Comparison of ENCODE assay signal across 8 cellular contexts in the genomic region with DNA sequence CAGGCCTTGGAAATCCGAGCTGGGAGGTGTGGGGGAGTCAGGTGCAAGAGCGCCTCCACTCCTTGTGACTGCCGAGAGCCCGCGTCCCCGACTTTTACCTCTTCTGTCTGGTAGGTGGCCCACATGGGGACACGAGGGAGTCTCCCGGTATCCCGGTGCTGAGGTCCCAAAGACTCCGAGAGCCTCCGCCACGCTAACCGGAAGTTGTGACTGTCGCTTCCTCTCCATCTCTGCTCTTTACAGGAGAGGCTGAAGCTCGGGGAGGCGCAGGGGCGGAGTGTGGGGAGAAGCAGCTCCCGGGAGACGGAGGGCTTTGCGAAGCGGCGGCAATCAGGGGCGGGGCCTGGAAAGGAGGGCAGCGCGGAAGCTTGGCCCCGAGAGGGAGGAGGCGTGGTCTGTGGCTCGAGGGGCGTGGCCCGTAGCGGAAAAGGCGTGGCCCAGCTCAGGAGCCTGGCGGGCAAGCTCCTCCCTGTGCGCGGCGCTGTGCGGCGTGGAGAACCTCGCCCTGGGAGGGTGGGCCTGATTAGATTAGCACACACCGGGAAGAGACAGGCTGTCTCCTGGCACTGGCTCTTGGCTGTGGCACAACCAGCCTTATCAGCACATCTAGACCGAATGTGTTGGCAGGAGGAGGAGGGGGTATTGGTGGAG.
A peak's percentile ranks its signal among the peaks of the same experiment; 100 is the strongest.
DNase-seq lines count a peak whose midpoint lies in the region; ATAC-seq and TF ChIP-seq lines count a peak whose summit lies in the region.

No MANE protein-coding gene starts in this region.

- H2BK20ac ChIP-seq in IMR-90 (ENCODE audit: low read depth, low read length) = no peak overlapping the region

- H2AFZ ChIP-seq in IMR-90 (replicated peaks; ENCODE audit: low read length, poor library complexity) = peak overlapping the region; percentile 24

- no peak overlapping the region for H3K4ac ChIP-seq in IMR-90 (ENCODE audit: low read depth, low read length)

- intact Hi-C loops in IMR-90 (cut with micrococcal nuclease) = no loop called here

- WGBS in IMR-90 (ENCODE audit: extremely low coverage in 2 of 2, insufficient read length in 1 of 2), 2 experiments = 72% methylated on average over 11 of the region's 41 CpGs; no CpG with 5 or more reads in 1 of the 2 experiments

- H4K91ac ChIP-seq in IMR-90 (ENCODE audit: insufficient read depth, low read depth, low read length) = no peak overlapping the region

- no peaks in the 10 kb centered on the region for H3K36me3 Mint-ChIP-seq in stimulated activated naive B cell treated with anti-CD40 and anti-IgM and Interleukin-4, amounts not matched to agents 10 μg/mL and 1 μg/mL and 100 μg/mL, for 72 hours

- H2AK9ac ChIP-seq in IMR-90 (replicated peaks; ENCODE audit: low read depth, low read length, poor library complexity) = no peak overlapping the region

- no peak overlapping the region for H3K27ac ChIP-seq in IMR-90 (ENCODE audit: insufficient read depth, low read length)

- in situ Hi-C loops in IMR-90 (cut with MboI; ENCODE audit: low sequenced_read_pairs) (no loop called here), G401 (cut with HindIII; ENCODE audit: low sequenced_read_pairs) (no loop called here)

- POLR2A ChIA-PET in IMR-90 (lab: Charles Lee; ENCODE audit: unreplicated experiment) = no interaction called here

- TF ChIP-seq RAD21 in IMR-90 (IDR thresholded peaks at IDR 0.05; ENCODE audit: low read length) = no peak

- H3K4me3 ChIP-seq in IMR-90 (ENCODE audit: insufficient read depth, low read depth, low read length) = peak overlapping the region; percentile 26; the same call in 1 of the 2 replicates
- H3K4me3 ChIP-seq in adipocyte (ENCODE audit: low read length) = peak overlapping the region; percentile 53
- peak overlapping the region; percentile 65 for H3K4me3 ChIP-seq in iPS-15b (ENCODE audit: low read depth, low read length)

- H4K5ac ChIP-seq in IMR-90 (ENCODE audit: low read depth, low read length) = no peak overlapping the region

- no peaks in the 10 kb centered on the region for H3K4me1 Mint-ChIP-seq in stimulated activated naive B cell treated with anti-CD40 and anti-IgM and Interleukin-4, amounts not matched to agents 10 μg/mL and 1 μg/mL and 100 μg/mL, for 72 hours

- no peaks in the 10 kb centered on the region for H3K27me3 ChIP-seq in IMR-90 (ENCODE audit: control insufficient read depth, insufficient read depth, low read length)
- H3K27me3 ChIP-seq in adipocyte (replicated peaks; ENCODE audit: control insufficient read depth, insufficient read depth, low read length) = no peaks in the 10 kb centered on the region
- no peaks in the 10 kb centered on the region for H3K27me3 ChIP-seq in iPS-15b (ENCODE audit: control insufficient read depth, insufficient read depth, low read length)

- ATAC-seq in IMR-90 (ENCODE audit: low read depth) = peak; percentile 54
- peak; percentile 25 to 85 for ATAC-seq in stimulated activated naive B cell treated with anti-CD40 and anti-IgM and Interleukin-4, amounts not matched to agents 10 μg/mL and 1 μg/mL and 100 μg/mL, for 72 hours (replicated peaks)

- CTCF ChIA-PET in IMR-90 (lab: Yijun Ruan, JAX) = no interaction called here

- no peak overlapping the region for H3K14ac ChIP-seq in IMR-90 (replicated peaks; ENCODE audit: low read depth, low read length)

- dilution Hi-C loops in IMR-90 (cut with HindIII; ENCODE audit: low sequenced_read_pairs, unreplicated experiment) = no loop called here

- no peak overlapping the region for H2BK15ac ChIP-seq in IMR-90 (ENCODE audit: low read depth, low read length)

- H2AK5ac ChIP-seq in IMR-90 (ENCODE audit: low read depth, low read length) = no peak overlapping the region

- peak; percentile 2 for DNase-seq in IMR-90
- no peak for DNase-seq in adipocyte (ENCODE audit: low read depth)
- DNase-seq in stimulated activated naive B cell treated with anti-CD40 and anti-IgM and Interleukin-4, amounts not matched to agents 10 μg/mL and 1 μg/mL and 100 μg/mL, for 72 hours = peak; percentile 38
- no peak for DNase-seq in G401 (ENCODE audit: low spot score)
- DNase-seq in T-helper 1 cell = no peak
- no peak for DNase-seq in superior temporal gyrus (ENCODE audit: extremely low spot score)
- no peak for DNase-seq in DMS79 (lab: John Stamatoyannopoulos, UW)

- no peak overlapping the region for H4K8ac ChIP-seq in IMR-90 (ENCODE audit: low read depth in 2 of 2, low read length in 2 of 2)

- H4K20me1 ChIP-seq in IMR-90 (ENCODE audit: insufficient read depth, low read length) = no peaks in the 10 kb centered on the region

- TF ChIP-seq CTCF in IMR-90 (conservative IDR thresholded peaks at IDR 0.05; ENCODE audit: low read depth, low read length) = no peak

- BruUV-seq in IMR-90 (replicated peaks; lab: Mats Ljungman, UMichigan) = no TSS peak

- no peaks in the 10 kb centered on the region for H3K4me1 ChIP-seq in IMR-90 (ENCODE audit: control insufficient read depth, insufficient read depth, low read length)
- no peaks in the 10 kb centered on the region for H3K4me1 ChIP-seq in adipocyte (ENCODE audit: control insufficient read depth, insufficient read depth, low read length)
- peaks cover 26% of the 10 kb centered on the region for H3K4me1 ChIP-seq in iPS-15b (ENCODE audit: control insufficient read depth, insufficient read depth, low read length)

- H3K9ac ChIP-seq in IMR-90 (ENCODE audit: low read depth, low read length) (no peak overlapping the region), adipocyte (ENCODE audit: low read length) (peak overlapping the region; percentile 14), iPS-15b (ENCODE audit: low read depth, low read length) (peak overlapping the region; percentile 89)

- H3K9me1 ChIP-seq in IMR-90 (ENCODE audit: insufficient read depth, low read length) = no peaks in the 10 kb centered on the region

- H3K23ac ChIP-seq in IMR-90 (ENCODE audit: low read depth, low read length) = no peak overlapping the region

- H3K56ac ChIP-seq in IMR-90 (ENCODE audit: extremely low read depth, insufficient read depth, low read length) = no peak overlapping the region

- no peaks in the 10 kb centered on the region for H3K79me1 ChIP-seq in IMR-90 (ENCODE audit: low read depth in 1 of 2, low read length in 2 of 2)

- H3K9me3 Mint-ChIP-seq in stimulated activated naive B cell treated with anti-CD40 and anti-IgM and Interleukin-4, amounts not matched to agents 10 μg/mL and 1 μg/mL and 100 μg/mL, for 72 hours = peaks cover 17 to 18% of the 10 kb centered on the region in 2 donors

- H3K4me2 ChIP-seq in IMR-90 (ENCODE audit: low read depth, low read length) = no peak overlapping the region

- TF ChIP-seq POLR2A in IMR-90 (IDR thresholded peaks at IDR 0.05; ENCODE audit: low read depth, low read length) = no peak

- H3K36me3 ChIP-seq in IMR-90 (ENCODE audit: control insufficient read depth, insufficient read depth, low read length) (no peaks in the 10 kb centered on the region), adipocyte (ENCODE audit: control insufficient read depth, insufficient read depth, low read length, severe bottlenecking) (no peaks in the 10 kb centered on the region), iPS-15b (ENCODE audit: control insufficient read depth, insufficient read depth, low read length) (no peaks in the 10 kb centered on the region)

- no peak overlapping the region for H2BK5ac ChIP-seq in IMR-90 (ENCODE audit: low read depth, low read length, poor library complexity, severe bottlenecking)

- H2BK120ac ChIP-seq in IMR-90 (ENCODE audit: low read depth, low read length) = no peak overlapping the region

- H3K9me3 ChIP-seq in IMR-90 (ENCODE audit: control insufficient read depth, insufficient read depth, low read length) = peaks cover 27% of the 10 kb centered on the region
- H3K9me3 ChIP-seq in adipocyte (ENCODE audit: control insufficient read depth, low read length) = no peaks in the 10 kb centered on the region
- H3K9me3 ChIP-seq in iPS-15b (ENCODE audit: control insufficient read depth, insufficient read depth, low read length) = no peaks in the 10 kb centered on the region

- H3K27ac Mint-ChIP-seq in stimulated activated naive B cell treated with anti-CD40 and anti-IgM and Interleukin-4, amounts not matched to agents 10 μg/mL and 1 μg/mL and 100 μg/mL, for 72 hours = no peak overlapping the region

- peak overlapping the region; percentile 61 to 78 for H3K4me3 Mint-ChIP-seq in stimulated activated naive B cell treated with anti-CD40 and anti-IgM and Interleukin-4, amounts not matched to agents 10 μg/mL and 1 μg/mL and 100 μg/mL, for 72 hours

- H3K27me3 Mint-ChIP-seq in stimulated activated naive B cell treated with anti-CD40 and anti-IgM and Interleukin-4, amounts not matched to agents 10 μg/mL and 1 μg/mL and 100 μg/mL, for 72 hours = no peaks in the 10 kb centered on the region

- H3K18ac ChIP-seq in IMR-90 (ENCODE audit: low read depth, low read length) = no peak overlapping the region

TF ChIP-seq in IMR-90, 13 proteins besides CTCF, POLR2A, EP300 and RAD21:
- no peak for TF ChIP-seq SMC3 (IDR thresholded peaks at IDR 0.05; ENCODE audit: low read depth, low read length)
- no peak for TF ChIP-seq FOS (IDR thresholded peaks at IDR 0.05; ENCODE audit: low read depth, low read length)
- no peak for TF ChIP-seq NFE2L2 (IDR thresholded peaks at IDR 0.05; ENCODE audit: low read depth, low read length)
- no peak for TF ChIP-seq BHLHE40 (IDR thresholded peaks at IDR 0.05; ENCODE audit: low read depth, low read length)
- no peak for TF ChIP-seq CHD1 (IDR thresholded peaks at IDR 0.05; ENCODE audit: low read depth, low read length)
- TF ChIP-seq, protein P1, sequence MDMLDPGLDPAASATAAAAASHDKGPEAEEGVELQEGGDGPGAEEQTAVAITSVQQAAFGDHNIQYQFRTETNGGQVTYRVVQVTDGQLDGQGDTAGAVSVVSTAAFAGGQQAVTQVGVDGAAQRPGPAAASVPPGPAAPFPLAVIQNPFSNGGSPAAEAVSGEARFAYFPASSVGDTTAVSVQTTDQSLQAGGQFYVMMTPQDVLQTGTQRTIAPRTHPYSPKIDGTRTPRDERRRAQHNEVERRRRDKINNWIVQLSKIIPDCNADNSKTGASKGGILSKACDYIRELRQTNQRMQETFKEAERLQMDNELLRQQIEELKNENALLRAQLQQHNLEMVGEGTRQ (IDR thresholded peaks at IDR 0.05; ENCODE audit: low read depth, low read length) = no peak
- no peak for TF ChIP-seq RFX5 (IDR thresholded peaks at IDR 0.05; ENCODE audit: low read depth, low read length)
- no peak for TF ChIP-seq RCOR1 (IDR thresholded peaks at IDR 0.05; ENCODE audit: insufficient replicate concordance, low read length)
- TF ChIP-seq CEBPB (IDR thresholded peaks at IDR 0.05; ENCODE audit: low read depth, low read length) = no peak
- no peak for TF ChIP-seq ELK1 (IDR thresholded peaks at IDR 0.05; ENCODE audit: borderline replicate concordance, low read depth, low read length)
TF ChIP-seq in IMR-90: peak in this region for 0.

Comparison
In these comparisons a context has a peak if more than half of its experiments do, and no peak if none do; other contexts are left out.
1. DNase-seq: peak in IMR-90 (single experiment) and stimulated activated naive B cell treated with anti-CD40 and anti-IgM and Interleukin-4, amounts not matched to agents 10 μg/mL and 1 μg/mL and 100 μg/mL, for 72 hours (single experiment); none in adipocyte (single experiment), G401 (single experiment), T-helper 1 cell (0 of 5), superior temporal gyrus (single experiment) and DMS79 (single experiment).
2. Peak in every context shown above with its lines, with median percentiles within 50 percentile points of each other: H3K4me3 ChIP-seq.